1 cellular context compared by ENCODE assay signal in genomic region chr16:67194257-67194656, GRCh38.
TF ChIP-seq lines count a peak whose summit lies in the region.

No MANE protein-coding gene starts in this region.

TF ChIP-seq in GM12878, 131 proteins besides CTCF, POLR2A, EP300 and RAD21:
- TF ChIP-seq MYC (IDR thresholded peaks at IDR 0.05; ENCODE audit: insufficient read depth, insufficient read length, insufficient replicate concordance, low read length, severe bottlenecking) (no peak), CHD2 (IDR thresholded peaks at IDR 0.05; ENCODE audit: borderline replicate concordance, low read depth, low read length) (no peak), ETV6 (conservative IDR thresholded peaks at IDR 0.05 in 1 of 2, IDR thresholded peaks at IDR 0.05 in 1 of 2; ENCODE audit: borderline replicate concordance in 1 of 2, low read depth in 1 of 2) (no peak), KLF5 (IDR thresholded peaks at IDR 0.05; ENCODE audit: partially characterized antibody) (no peak), FOXM1 (IDR thresholded peaks at IDR 0.05; ENCODE audit: low read depth, low read length) (no peak), CREB1 (IDR thresholded peaks at IDR 0.05; ENCODE audit: low read depth) (no peak), ZBTB40 (IDR thresholded peaks at IDR 0.05; ENCODE audit: borderline replicate concordance) (no peak), SUZ12 (IDR thresholded peaks at IDR 0.05; ENCODE audit: unreplicated experiment) (no peak), ESRRA (IDR thresholded peaks at IDR 0.05; ENCODE audit: low read length) (no peak), WRNIP1 (IDR thresholded peaks at IDR 0.05; ENCODE audit: borderline replicate concordance, low read depth, low read length) (no peak)
